In genomic region chr5:75282581-75282980, GRCh38 we compare ENCODE assay signal across 1 cellular context.
TF ChIP-seq lines count a peak whose summit lies in the region.

No MANE protein-coding gene starts in this region.

TF ChIP-seq in GM23338, 12 proteins besides CTCF, POLR2A, EP300 and RAD21 (continued from another document):
- no peak for TF ChIP-seq CREB1 (CRISPR knock-in tag; IDR thresholded peaks at IDR 0.05; ENCODE audit: low read depth)
- TF ChIP-seq NANOG (IDR thresholded peaks at IDR 0.05; ENCODE audit: borderline replicate concordance), result no peak
- no peak for TF ChIP-seq ZNF331 (CRISPR knock-in tag; IDR thresholded peaks at IDR 0.05; ENCODE audit: low read depth)
- no peak for TF ChIP-seq STAT1 (IDR thresholded peaks at IDR 0.05; ENCODE audit: unreplicated experiment)
- TF ChIP-seq ZNF114 (CRISPR knock-in tag; IDR thresholded peaks at IDR 0.05), result no peak
- TF ChIP-seq EZH2 (IDR thresholded peaks at IDR 0.05; ENCODE audit: low read depth, unreplicated experiment), result no peak
